ENCODE assay signal across 2 cellular contexts in the genomic region with DNA sequence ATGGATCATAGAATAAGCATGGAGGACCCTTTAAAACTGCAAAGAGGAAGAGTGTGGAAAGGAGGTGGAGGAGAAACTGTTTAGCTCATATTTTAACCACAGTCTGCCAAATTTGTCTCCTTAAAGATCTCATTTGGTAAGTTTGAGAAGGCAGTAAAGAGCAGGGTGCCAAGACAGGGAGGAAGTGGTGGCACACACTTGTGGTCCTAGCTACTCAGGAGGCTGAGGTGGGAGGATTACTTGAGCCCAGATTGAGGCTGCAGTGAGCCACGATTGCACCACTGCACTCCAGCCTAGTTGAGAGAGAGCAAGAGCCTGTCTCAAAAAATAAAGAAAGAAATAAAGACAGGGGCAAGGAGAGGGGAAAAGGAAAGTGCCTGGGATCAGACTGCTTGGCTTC.
TF ChIP-seq lines count a peak whose summit lies in the region.

No MANE protein-coding gene starts in this region.

TF ChIP-seq in A549, 52 proteins besides CTCF, POLR2A, EP300 and RAD21 (continued from another document):
- TF ChIP-seq, protein P1, sequence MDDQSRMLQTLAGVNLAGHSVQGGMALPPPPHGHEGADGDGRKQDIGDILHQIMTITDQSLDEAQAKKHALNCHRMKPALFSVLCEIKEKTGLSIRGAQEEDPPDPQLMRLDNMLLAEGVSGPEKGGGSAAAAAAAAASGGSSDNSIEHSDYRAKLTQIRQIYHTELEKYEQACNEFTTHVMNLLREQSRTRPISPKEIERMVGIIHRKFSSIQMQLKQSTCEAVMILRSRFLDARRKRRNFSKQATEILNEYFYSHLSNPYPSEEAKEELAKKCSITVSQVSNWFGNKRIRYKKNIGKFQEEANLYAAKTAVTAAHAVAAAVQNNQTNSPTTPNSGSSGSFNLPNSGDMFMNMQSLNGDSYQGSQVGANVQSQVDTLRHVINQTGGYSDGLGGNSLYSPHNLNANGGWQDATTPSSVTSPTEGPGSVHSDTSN (IDR thresholded peaks at IDR 0.05) = no peak
- TF ChIP-seq CEBPB (IDR thresholded peaks at IDR 0.05) (no peak), JUN (IDR thresholded peaks at IDR 0.05) (no peak), HOXB13 (CRISPR knock-in tag; IDR thresholded peaks at IDR 0.05; ENCODE audit: low read depth) (no peak), PHF8 (IDR thresholded peaks at IDR 0.05; ENCODE audit: borderline replicate concordance, low read depth) (no peak), HEYL (CRISPR knock-in tag; IDR thresholded peaks at IDR 0.05) (no peak), HDAC2 (IDR thresholded peaks at IDR 0.05) (no peak), MAZ (IDR thresholded peaks at IDR 0.05; ENCODE audit: borderline replicate concordance, low read depth, low read length) (no peak), MAFK (IDR thresholded peaks at IDR 0.05; ENCODE audit: partially characterized antibody) (no peak), NR3C1 (IDR thresholded peaks at IDR 0.05) (no peak)

TF ChIP-seq in IMR-90, 13 proteins besides CTCF, POLR2A, EP300 and RAD21 (continued from another document):
- TF ChIP-seq, protein P2, sequence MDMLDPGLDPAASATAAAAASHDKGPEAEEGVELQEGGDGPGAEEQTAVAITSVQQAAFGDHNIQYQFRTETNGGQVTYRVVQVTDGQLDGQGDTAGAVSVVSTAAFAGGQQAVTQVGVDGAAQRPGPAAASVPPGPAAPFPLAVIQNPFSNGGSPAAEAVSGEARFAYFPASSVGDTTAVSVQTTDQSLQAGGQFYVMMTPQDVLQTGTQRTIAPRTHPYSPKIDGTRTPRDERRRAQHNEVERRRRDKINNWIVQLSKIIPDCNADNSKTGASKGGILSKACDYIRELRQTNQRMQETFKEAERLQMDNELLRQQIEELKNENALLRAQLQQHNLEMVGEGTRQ (IDR thresholded peaks at IDR 0.05; ENCODE audit: low read depth, low read length) = no peak
- TF ChIP-seq SMC3 (IDR thresholded peaks at IDR 0.05; ENCODE audit: low read depth, low read length) (no peak), FOS (IDR thresholded peaks at IDR 0.05; ENCODE audit: low read depth, low read length) (no peak), MAZ (IDR thresholded peaks at IDR 0.05; ENCODE audit: borderline replicate concordance, low read depth, low read length) (no peak)
